In genomic region chr11:44608654-44609027, GRCh38 we compare ENCODE assay signal across 11 cellular contexts. TPM values are rescaled to one million over a fixed set of nuclear protein-coding genes. Genes with fewer than 3 reads are reported as not detected.
DNase-seq lines count a peak whose midpoint lies in the region; ATAC-seq and TF ChIP-seq lines count a peak whose summit lies in the region.
"Had no signal": no experiment of that assay in that cellular context is flagged by ENCODE, and none has a peak within 500 bp of the region (broad histone marks: within the 10 kb centered on the region; RNA-seq: fewer than 3 reads in every experiment).

No MANE protein-coding gene starts in this region.

- DNase-seq in CD4-positive, alpha-beta T cell: no peak
- DNase-seq in OCI-LY7 (ENCODE audit: low spot score) (no peak), ovary (no peak), trophoblast cell (no peak)
- DNase-seq in stimulated activated naive CD4-positive, alpha-beta T cell (lab: John Stamatoyannopoulos, UW): no peak
- DNase-seq: HCEC 1CT, SHP77 treated with DMSO at 0.1 percent for 48 hours had no signal

- peaks cover 64% of the 10 kb centered on the region for H3K4me1 Mint-ChIP-seq in CD4-positive, alpha-beta T cell (ENCODE audit: low read depth)

- no peak overlapping the region for H3K23ac ChIP-seq in trophoblast cell (ENCODE audit: low read length)

- intact Hi-C loops in CD4-positive, alpha-beta T cell (cut with DNase I, micrococcal nuclease): no loop called here
- intact Hi-C loops in OCI-LY7 (cut with micrococcal nuclease; ENCODE audit: unreplicated experiment) (no loop called here), ovary (cut with DNase I) (loop anchor here in 1 of 4 donors (5.0 kb wide), 1 partner anchor 41 kb away; the partner anchor contains the start of gene CD82)

- no peak overlapping the region for H3K9ac ChIP-seq in trophoblast cell (ENCODE audit: low read length)

- no peak overlapping the region for H4K8ac ChIP-seq in trophoblast cell (ENCODE audit: low read depth, low read length)

- no peak overlapping the region for H4K91ac ChIP-seq in trophoblast cell (ENCODE audit: low read depth, low read length)

- H4K20me1 ChIP-seq in OCI-LY7 (ENCODE audit: insufficient read depth, low read length): no peaks in the 10 kb centered on the region

- H3K27ac ChIP-seq in CD4-positive, alpha-beta T cell (ENCODE audit: low read depth, low read length): peak overlapping the region; percentile 39
- H3K27ac ChIP-seq in OCI-LY7 (ENCODE audit: low read depth, low read length, poor library complexity, severe bottlenecking): peak overlapping the region; percentile 34
- H3K27ac ChIP-seq in layer of hippocampus (ENCODE audit: low read depth, low read length): peak overlapping the region; percentile 54
- no peak overlapping the region for H3K27ac ChIP-seq in ovary
- H3K27ac ChIP-seq in trophoblast cell (ENCODE audit: low read depth, low read length): no peak overlapping the region

- TF ChIP-seq EP300 in ovary (IDR thresholded peaks at IDR 0.05): no peak

- H2AK5ac ChIP-seq in trophoblast cell (ENCODE audit: low read length): no peak overlapping the region

- no peaks in the 10 kb centered on the region for H3K27me3 ChIP-seq in CD4-positive, alpha-beta T cell (ENCODE audit: control insufficient read depth, insufficient read depth, low read length)
- H3K27me3 ChIP-seq in layer of hippocampus (ENCODE audit: control insufficient read depth, insufficient read depth, low read length) (no peaks in the 10 kb centered on the region), ovary (no peaks in the 10 kb centered on the region), trophoblast cell (ENCODE audit: insufficient read depth, low read length) (no peaks in the 10 kb centered on the region)

- H3K4me3 ChIP-seq in OCI-LY7 (ENCODE audit: low read depth, low read length, poor library complexity, severe bottlenecking) (no peak overlapping the region), ovary (no peak overlapping the region), trophoblast cell (ENCODE audit: low read depth, low read length) (no peak overlapping the region)

- BruUV-seq in OCI-LY7 (replicated peaks; lab: Mats Ljungman, UMichigan): no TSS peak

- H3K27ac Mint-ChIP-seq in CD4-positive, alpha-beta T cell: peak overlapping the region; percentile 76

- CTCF ChIA-PET in CD4-positive, alpha-beta T cell (lab: Charles Lee): interaction anchor here (1.7 kb wide), 1 partner anchor 52 kb away, joined by 6 read pairs; no protein-coding TSS in a partner anchor
- CTCF ChIA-PET in OCI-LY7 (lab: Charles Lee; ENCODE audit: unreplicated experiment): interaction anchor here (1.0 kb wide), 1 partner anchor 12 kb away, joined by 3 read pairs; no protein-coding TSS in a partner anchor

- no peak for TF ChIP-seq POLR2A in ovary (IDR thresholded peaks at IDR 0.05)

- H3K18ac ChIP-seq in trophoblast cell (ENCODE audit: low read length): no peak overlapping the region

- H3K36me3 ChIP-seq in OCI-LY7 (ENCODE audit: insufficient read depth, low read length) (no peaks in the 10 kb centered on the region), ovary (no peaks in the 10 kb centered on the region), trophoblast cell (ENCODE audit: control insufficient read depth in 1 of 2, insufficient read depth in 2 of 2, low read length in 2 of 2) (no peaks in the 10 kb centered on the region)

- no peak overlapping the region for H2BK12ac ChIP-seq in trophoblast cell (ENCODE audit: low read length)

- no peak for TF ChIP-seq CTCF in CD4-positive, alpha-beta T cell (IDR thresholded peaks at IDR 0.05)
- TF ChIP-seq CTCF in OCI-LY7 (conservative IDR thresholded peaks at IDR 0.05; ENCODE audit: low read length): no peak
- no peak for TF ChIP-seq CTCF in ovary (IDR thresholded peaks at IDR 0.05)

- peaks cover 62% of the 10 kb centered on the region for H3K4me1 ChIP-seq in OCI-LY7 (ENCODE audit: insufficient read depth, low read length, poor library complexity, severe bottlenecking)
- peaks cover 15% of the 10 kb centered on the region for H3K4me1 ChIP-seq in ovary (ENCODE audit: insufficient read depth)
- no peaks in the 10 kb centered on the region for H3K4me1 ChIP-seq in trophoblast cell (ENCODE audit: control insufficient read depth in 1 of 2, insufficient read depth in 2 of 2, low read length in 2 of 2)

- peaks cover 48% of the 10 kb centered on the region for H3K36me3 Mint-ChIP-seq in CD4-positive, alpha-beta T cell (ENCODE audit: low read depth)

- POLR2A ChIA-PET in CD4-positive, alpha-beta T cell (lab: Charles Lee): interaction anchor here (2.6 to 5.3 kb wide), 2 partner anchors 12 to 43 kb away, joined by 15 to 59 read pairs; partner anchors contain the start of gene CD82
- POLR2A ChIA-PET in OCI-LY7 (lab: Charles Lee): interaction anchor here (0.5 kb wide), 1 partner anchor 199 kb away, joined by 4 read pairs; no protein-coding TSS in a partner anchor

- H4K12ac ChIP-seq in trophoblast cell (ENCODE audit: low read depth, low read length): no peak overlapping the region

- H3K79me2 ChIP-seq in OCI-LY7 (ENCODE audit: insufficient read depth, low read depth, low read length): no peaks in the 10 kb centered on the region
- H3K79me2 ChIP-seq in trophoblast cell (ENCODE audit: control insufficient read depth, insufficient read depth, low read length, poor library complexity): no peaks in the 10 kb centered on the region

- 75 to 82% (median 79%) methylated on average over 9 of the region's 9 CpGs for WGBS in ovary, 3 donors
- WGBS in trophoblast cell (ENCODE audit: extremely low coverage, insufficient coverage, insufficient read length): no CpG with 5 or more reads among the region's 9 CpGs

- H2BK120ac ChIP-seq in trophoblast cell (ENCODE audit: insufficient read depth, low read length, poor library complexity): no peak overlapping the region

- H3K9me3 Mint-ChIP-seq in CD4-positive, alpha-beta T cell: no peaks in the 10 kb centered on the region

- H2BK5ac ChIP-seq in trophoblast cell (ENCODE audit: low read depth, low read length, poor library complexity): no peak overlapping the region

- H3K4me2 ChIP-seq in OCI-LY7 (ENCODE audit: low read length): peak overlapping the region; percentile 46
- H3K4me2 ChIP-seq in trophoblast cell (ENCODE audit: low read length): no peak overlapping the region

- H3K79me1 ChIP-seq in trophoblast cell (ENCODE audit: low read length): no peaks in the 10 kb centered on the region

- peak overlapping the region; percentile 22 for H3K4me3 Mint-ChIP-seq in CD4-positive, alpha-beta T cell

- H2AFZ ChIP-seq in OCI-LY7 (ENCODE audit: low read length): peak overlapping the region; percentile 76
- H2AFZ ChIP-seq in trophoblast cell (ENCODE audit: insufficient read depth, low read length, poor library complexity): no peak overlapping the region

- H3K9me3 ChIP-seq in CD4-positive, alpha-beta T cell (ENCODE audit: control insufficient read depth, low read length): no peaks in the 10 kb centered on the region
- H3K9me3 ChIP-seq in OCI-LY7 (ENCODE audit: low read length): no peaks in the 10 kb centered on the region
- H3K9me3 ChIP-seq in ovary: no peaks in the 10 kb centered on the region
- H3K9me3 ChIP-seq in trophoblast cell (ENCODE audit: insufficient read depth, low read depth, low read length): peaks cover 2% of the 10 kb centered on the region

- no peak overlapping the region for H3K14ac ChIP-seq in trophoblast cell (ENCODE audit: low read length)

- H3K27me3 Mint-ChIP-seq in CD4-positive, alpha-beta T cell: no peaks in the 10 kb centered on the region

- no peaks in the 10 kb centered on the region for H3K9me2 ChIP-seq in OCI-LY7 (ENCODE audit: insufficient read depth, low read length)

- H3K4ac ChIP-seq in trophoblast cell (ENCODE audit: low read depth, low read length): no peak overlapping the region

- no peak for ATAC-seq in CD4-positive, alpha-beta T cell (ENCODE audit: poor library complexity)
- ATAC-seq in GM18867 (IDR thresholded peaks at IDR 0.05; ENCODE audit: unreplicated experiment) (peak; percentile 5), HG02678 (IDR thresholded peaks at IDR 0.05; ENCODE audit: unreplicated experiment) (no peak)
- ATAC-seq: right cardiac atrium had no signal

RNA-seq across cellular contexts. Expression of gene CD82, which starts 43.2 kb away (rescaled TPM):
- 10 to 100 TPM; 33.8 to 37.3 TPM for total RNA-seq in CD4-positive, alpha-beta T cell
- 1.2 and 1.8 TPM in 2 replicates for total RNA-seq in OCI-LY7 (2014; rRNA removed; shearing (Covaris generic))
- total RNA-seq in OCI-LY7 (2022): 3.4 and 6.4 TPM in 2 replicates
- 10 to 100 TPM in 6 of 7 donors, 1 to 10 TPM in 1; 6.9 to 74.9 (median 39.1) TPM for total RNA-seq in ovary
- polyA plus RNA-seq in ovary: 10 to 100 TPM; 15.6 to 28.3 TPM
- 0.61 and 1.0 TPM in 2 replicates for polyA plus RNA-seq in trophoblast cell (2013)

Comparison
In these comparisons a context has a peak if more than half of its experiments do, and no peak if none do; other contexts are left out.
1. H3K27ac ChIP-seq: peak in CD4-positive, alpha-beta T cell (single experiment), OCI-LY7 (single experiment) and layer of hippocampus (single experiment); none in ovary (0 of 2) and trophoblast cell (single experiment).